18 cellular contexts compared by ENCODE assay signal in the genomic region with DNA sequence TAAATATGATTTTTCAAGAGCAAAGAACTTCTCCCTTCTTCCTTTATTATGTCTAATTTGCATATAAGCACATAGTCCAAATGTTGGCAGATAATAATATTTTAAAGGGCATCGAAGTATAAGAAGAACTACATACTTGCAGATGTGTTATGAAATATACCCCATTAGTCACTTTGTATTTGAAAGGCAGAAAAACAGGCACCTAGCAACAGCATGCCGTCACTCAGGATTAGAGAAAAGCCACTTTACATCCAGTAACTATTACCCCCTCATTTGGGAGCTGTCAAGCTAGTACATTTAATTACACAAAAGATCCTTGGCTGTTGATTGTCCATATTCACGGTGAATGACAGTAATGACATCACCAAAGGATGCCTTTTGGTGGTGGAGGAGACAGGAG.
"Had no signal": no experiment of that assay in that cellular context is flagged by ENCODE, and none has a peak within 500 bp of the region (broad histone marks: within the 10 kb centered on the region; RNA-seq: fewer than 3 reads in every experiment).

No MANE protein-coding gene starts in this region.

- DNase-seq: activated CD4-positive, alpha-beta memory T cell treated with anti-CD3 and anti-CD28 coated beads, Interleukin-2, amount 10 ng/mL, durations not matched to agents 7 days and 5 days; activated CD4-positive, alpha-beta T cell treated with anti-CD3 and anti-CD28 coated beads for 48 hours; activated CD4-positive, CD25-positive, alpha-beta regulatory T cell; activated naive CD4-positive, alpha-beta T cell treated with Interleukin-2 at 50 U/mL for 16 hours; activated naive CD8-positive, alpha-beta T cell treated with anti-CD3 and anti-CD28 coated beads, Interleukin-2, amount 10 ng/mL, durations not matched to agents 7 days and 5 days; activated T-cell treated with anti-CD3 and anti-CD28 coated beads, Interleukin-2, amount 50 U/mL, for 24 hours; body of pancreas; central memory CD4-positive, alpha-beta T cell; dorsolateral prefrontal cortex; kidney glomerular epithelial cell; left ventricle myocardium superior; occipital lobe; posterior cingulate gyrus; stimulated activated CD4-positive, alpha-beta T cell treated with anti-CD3 and anti-CD28 coated beads, Interleukin-12 subunit alpha, Interleukin-12 subunit beta, amount 100 ng/mL, for 4 hours; stimulated activated CD4-positive, alpha-beta T cell treated with anti-CD3 and anti-CD28 coated beads, Interleukin-1b, Interleukin-23, amount 100 ng/mL, for 48 hours; stimulated activated naive CD4-positive, alpha-beta T cell treated with Interleukin-2 at 50 U/mL for 16 hours; T-helper 9 cell; thyroid gland had no signal

- H3K27me3 ChIP-seq: body of pancreas, dorsolateral prefrontal cortex, thyroid gland had no signal

- H3K9me3 ChIP-seq: thyroid gland had no signal

- H3K4me1 ChIP-seq: thyroid gland had no signal

- ATAC-seq: body of pancreas, left ventricle myocardium superior had no signal

- H3K27ac ChIP-seq: body of pancreas, dorsolateral prefrontal cortex, thyroid gland had no signal

- H3K4me3 ChIP-seq: body of pancreas, dorsolateral prefrontal cortex, thyroid gland had no signal

- H3K36me3 ChIP-seq: thyroid gland had no signal
